1 cellular context compared by ENCODE assay signal in genomic region chr21:28960245-28960644, GRCh38.
TF ChIP-seq lines count a peak whose summit lies in the region.

No MANE protein-coding gene starts in this region.

TF ChIP-seq in K562, 482 proteins besides CTCF, POLR2A, EP300 and RAD21:
- TF ChIP-seq NFE2L1 (tag; IDR thresholded peaks at IDR 0.05; ENCODE audit: borderline replicate concordance, low read depth) (no peak), PRDM10 (IDR thresholded peaks at IDR 0.05; ENCODE audit: partially characterized antibody) (peak; percentile 52), RERE (CRISPR knock-in tag; IDR thresholded peaks at IDR 0.05; ENCODE audit: borderline replicate concordance) (no peak)
